ENCODE assay signal across 17 cellular contexts in the genomic region with DNA sequence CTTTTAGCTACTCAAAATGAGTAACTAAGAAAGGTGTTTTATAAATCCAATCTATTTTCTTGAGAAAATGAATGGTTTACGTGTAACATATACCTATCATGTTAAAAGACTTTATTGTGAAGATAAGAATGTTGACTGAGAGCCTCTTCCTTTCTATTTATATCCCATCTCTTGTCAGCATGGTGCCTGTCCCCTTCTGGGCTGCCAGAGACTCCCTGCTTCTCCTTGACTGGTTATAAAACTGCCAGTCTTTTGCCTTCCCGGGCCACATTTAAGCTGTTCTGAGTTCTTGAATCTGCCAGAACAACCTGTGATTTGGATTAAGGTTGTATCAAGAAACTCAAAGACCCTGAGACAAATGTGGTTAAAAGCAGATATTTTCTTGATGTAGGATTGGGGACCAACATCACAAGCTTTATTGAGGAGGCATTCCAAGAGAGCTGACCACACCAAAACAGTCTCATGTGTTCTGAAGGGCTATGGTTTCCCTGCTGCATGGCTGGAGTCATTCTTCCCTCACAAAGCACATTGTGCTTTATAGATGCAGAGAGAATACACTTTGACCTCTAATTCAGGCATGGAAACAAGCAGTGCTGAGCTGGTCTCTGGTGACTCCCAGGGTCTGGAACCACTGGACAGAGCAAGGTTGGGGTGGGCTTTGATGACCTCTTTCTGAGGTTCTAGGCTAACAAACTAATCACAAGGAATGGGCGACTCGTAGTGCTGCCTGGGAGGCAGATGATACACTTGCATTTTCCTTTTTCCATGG.
DNase-seq lines count a peak whose midpoint lies in the region; FAIRE-seq and TF ChIP-seq lines count a peak whose summit lies in the region.
"Had no signal": no experiment of that assay in that cellular context is flagged by ENCODE, and none has a peak within 500 bp of the region (broad histone marks: within the 10 kb centered on the region; RNA-seq: fewer than 3 reads in every experiment).

No MANE protein-coding gene starts in this region.

- no peak overlapping the region for H2BK15ac ChIP-seq in neuronal stem cell (ENCODE audit: low read length)

- no peak overlapping the region for H3K4me3 ChIP-seq in AG04450 (ENCODE audit: low read depth, low read length)
- H3K4me3 ChIP-seq in PC-9: no peak overlapping the region
- H3K4me3 ChIP-seq in fibroblast of villous mesenchyme (ENCODE audit: low read depth, low read length): no peak overlapping the region
- no peak overlapping the region for H3K4me3 ChIP-seq in neuronal stem cell (ENCODE audit: low read length in 2 of 2)
- H3K4me3 ChIP-seq in tibial artery: no peak overlapping the region
- H3K4me3 ChIP-seq in kidney (ENCODE audit: low read length in 2 of 2): no peak overlapping the region
- H3K4me3 ChIP-seq: stomach had no signal

- no peak overlapping the region for H2BK120ac ChIP-seq in neuronal stem cell (ENCODE audit: low read depth, low read length)

- peak overlapping the region; percentile 99 for H3K27ac ChIP-seq in AG04450 (ENCODE audit: low read depth, low read length)
- H3K27ac ChIP-seq in PC-9: peak overlapping the region; percentile 93
- no peak overlapping the region for H3K27ac ChIP-seq in neuronal stem cell (replicated peaks; ENCODE audit: low read length)
- H3K27ac ChIP-seq in tibial artery: no peak overlapping the region
- H3K27ac ChIP-seq in kidney (ENCODE audit: low read depth in 2 of 2, low read length in 2 of 2): peak overlapping the region in 1 of 2 donors; percentile 62

- H3K18ac ChIP-seq in neuronal stem cell (ENCODE audit: low read length): no peak overlapping the region

- intact Hi-C loops in PC-9 (cut with micrococcal nuclease; ENCODE audit: unreplicated experiment) (loop anchor here (10.0 kb wide), 1 partner anchor 177 kb away; no protein-coding TSS in a partner anchor), tibial artery (cut with DNase I; ENCODE audit: low total_unique reads) (no loop called here), kidney (cut with DNase I) (no loop called here)

- H3K4me1 ChIP-seq in PC-9 (replicated peaks; ENCODE audit: insufficient read depth) (peaks cover 40% of the 10 kb centered on the region), neuronal stem cell (ENCODE audit: control insufficient read depth in 2 of 2, insufficient read depth in 1 of 2, low read depth in 1 of 2, low read length in 2 of 2) (peaks cover 6 to 7% of the 10 kb centered on the region in 2 donors), tibial artery (peaks cover 0 to 23% (median 10%) of the 10 kb centered on the region in 4 donors), kidney (ENCODE audit: control insufficient read depth in 1 of 2, insufficient read depth in 1 of 2, low read depth in 1 of 2, low read length in 2 of 2) (peaks cover 16 to 22% of the 10 kb centered on the region in 2 donors)

- H3K14ac ChIP-seq in neuronal stem cell (ENCODE audit: low read length): no peak overlapping the region

- H3K9me3 ChIP-seq in AG04450 (ENCODE audit: control insufficient read depth, insufficient read depth, low read length) (no peaks in the 10 kb centered on the region), PC-9 (ENCODE audit: insufficient read depth, low read depth) (no peaks in the 10 kb centered on the region; the same call in 1 of the 2 replicates), neuronal stem cell (replicated peaks in 1 of 2; ENCODE audit: control insufficient read depth in 2 of 2, insufficient read depth in 1 of 2, low read depth in 1 of 2, low read length in 2 of 2) (no peaks in the 10 kb centered on the region), tibial artery (no peaks in the 10 kb centered on the region), kidney (ENCODE audit: control insufficient read depth in 1 of 2, low read length in 2 of 2) (no peaks in the 10 kb centered on the region)

- no peak overlapping the region for H2BK12ac ChIP-seq in neuronal stem cell (ENCODE audit: low read length)

- no peak overlapping the region for H3K4ac ChIP-seq in neuronal stem cell (ENCODE audit: low read length)

- no peak overlapping the region for H4K91ac ChIP-seq in neuronal stem cell (ENCODE audit: low read depth, low read length, poor library complexity)

- H3K4me2 ChIP-seq in PC-9 (peak overlapping the region; percentile 48), neuronal stem cell (ENCODE audit: insufficient read depth, low read length, poor library complexity, severe bottlenecking) (no peak overlapping the region)

- H3K79me2 ChIP-seq in PC-9 (ENCODE audit: low read depth): no peaks in the 10 kb centered on the region

- H4K8ac ChIP-seq in neuronal stem cell (ENCODE audit: low read depth, low read length): no peak overlapping the region

- FAIRE-seq in kidney (lab: Jason Lieb, UNC): no peak
- FAIRE-seq: frontal cortex had no signal

- no TSS peak for BruUV-seq in PC-9 (replicated peaks; lab: Mats Ljungman, UMichigan)

- H3K36me3 ChIP-seq in PC-9 (ENCODE audit: low read depth): no peaks in the 10 kb centered on the region
- H3K36me3 ChIP-seq in neuronal stem cell (replicated peaks in 1 of 2; ENCODE audit: control insufficient read depth in 2 of 2, insufficient read depth in 2 of 2, low read length in 2 of 2): no peaks in the 10 kb centered on the region
- H3K36me3 ChIP-seq in tibial artery: no peaks in the 10 kb centered on the region
- no peaks in the 10 kb centered on the region for H3K36me3 ChIP-seq in kidney (ENCODE audit: control insufficient read depth in 1 of 2, insufficient read depth in 2 of 2, low read length in 2 of 2)
- H3K36me3 ChIP-seq: stomach had no signal

- DNase-seq in AG04450 (ENCODE audit: low read depth, low spot score): no peak
- DNase-seq in PC-9: no peak
- DNase-seq in fibroblast of villous mesenchyme (ENCODE audit: low read depth): peak; percentile 32
- DNase-seq in neuronal stem cell (ENCODE audit: low spot score): no peak
- no peak for DNase-seq in DMS114 treated with DMSO at 0.1 percent for 48 hours (lab: John Stamatoyannopoulos, UW; ENCODE audit: unreplicated experiment)
- DNase-seq in NCI-H2196 treated with DMSO at 0.1 percent for 48 hours (lab: John Stamatoyannopoulos, UW; ENCODE audit: unreplicated experiment): no peak
- DNase-seq in tibial artery: no peak
- no peak for DNase-seq in kidney
- DNase-seq: CD8-positive, alpha-beta T cell; cerebellar nuclear complex; DMS79; MM.1S; naive thymus-derived CD8-positive, alpha-beta T cell; NCI-H1694; SIG-M5; stomach had no signal

- peaks cover 26% of the 10 kb centered on the region for H3F3A ChIP-seq in PC-9 (ENCODE audit: insufficient read depth, low read depth)

- no peak overlapping the region; the same call in 1 of the 2 replicates for H2AFZ ChIP-seq in PC-9
- H2AFZ ChIP-seq in neuronal stem cell (ENCODE audit: low read length): peak overlapping the region; percentile 1

- CTCF ChIA-PET in AG04450 (lab: Charles Lee) (interaction anchor here (0.5 to 1.0 kb wide), 4 partner anchors 167 to 693 kb away, joined by 3 read pairs; no protein-coding TSS in a partner anchor), PC-9 (lab: Charles Lee) (no interaction called here)

- TF ChIP-seq CTCF in AG04450 (IDR thresholded peaks at IDR 0.05; ENCODE audit: low read depth, low read length) (no peak), PC-9 (conservative IDR thresholded peaks at IDR 0.05) (no peak), fibroblast of villous mesenchyme (IDR thresholded peaks at IDR 0.05; ENCODE audit: insufficient read depth, low read depth, low read length) (no peak), tibial artery (IDR thresholded peaks at IDR 0.05) (no peak), kidney (IDR thresholded peaks at IDR 0.05; ENCODE audit: borderline replicate concordance, extremely low read depth, insufficient read depth) (no peak)

- no peaks in the 10 kb centered on the region for H3K79me1 ChIP-seq in neuronal stem cell (ENCODE audit: low read depth, low read length)

- POLR2A ChIA-PET in AG04450 (lab: Yijun Ruan, JAX) (no interaction called here), PC-9 (lab: Charles Lee; ENCODE audit: unreplicated experiment) (interaction anchor here (0.6 kb wide), 1 partner anchor 12 kb away, joined by 4 read pairs; no protein-coding TSS in a partner anchor)

- no peak overlapping the region for H2AK5ac ChIP-seq in neuronal stem cell (ENCODE audit: low read depth, low read length)

- no peak overlapping the region for H3K23ac ChIP-seq in neuronal stem cell (ENCODE audit: low read depth, low read length, poor library complexity)

- no peak overlapping the region for H2BK5ac ChIP-seq in neuronal stem cell (ENCODE audit: low read length)

- H3K9ac ChIP-seq in neuronal stem cell (ENCODE audit: low read depth, low read length, poor library complexity): no peak overlapping the region
- no peak overlapping the region for H3K9ac ChIP-seq in kidney (ENCODE audit: low read length in 2 of 2)

- no peaks in the 10 kb centered on the region for H4K20me1 ChIP-seq in PC-9 (ENCODE audit: insufficient read depth)

- no peaks in the 10 kb centered on the region for H3K9me2 ChIP-seq in PC-9 (ENCODE audit: insufficient read depth)

- H3K27me3 ChIP-seq in AG04450 (ENCODE audit: control insufficient read depth, insufficient read depth, low read length) (no peaks in the 10 kb centered on the region), PC-9 (ENCODE audit: insufficient read depth, low read depth) (no peaks in the 10 kb centered on the region), neuronal stem cell (ENCODE audit: control insufficient read depth in 3 of 3, insufficient read depth in 3 of 3, low read depth in 1 of 3, low read length in 3 of 3) (no peaks in the 10 kb centered on the region), tibial artery (no peaks in the 10 kb centered on the region)
- H3K27me3 ChIP-seq: stomach had no signal

- WGBS in neuronal stem cell (ENCODE audit: extremely low coverage in 2 of 2, insufficient read length in 2 of 2, insufficient replicate concordance in 1 of 2), 2 donors: no CpG with 5 or more reads among the region's 4 CpGs

Comparison
In these comparisons a context has a peak if more than half of its experiments do, and no peak if none do; other contexts are left out.
1. H3K27ac ChIP-seq: peak in AG04450 (single experiment) and PC-9 (single experiment); none in neuronal stem cell (single experiment) and tibial artery (0 of 2).